17 cellular contexts compared by ENCODE assay signal in the genomic region with DNA sequence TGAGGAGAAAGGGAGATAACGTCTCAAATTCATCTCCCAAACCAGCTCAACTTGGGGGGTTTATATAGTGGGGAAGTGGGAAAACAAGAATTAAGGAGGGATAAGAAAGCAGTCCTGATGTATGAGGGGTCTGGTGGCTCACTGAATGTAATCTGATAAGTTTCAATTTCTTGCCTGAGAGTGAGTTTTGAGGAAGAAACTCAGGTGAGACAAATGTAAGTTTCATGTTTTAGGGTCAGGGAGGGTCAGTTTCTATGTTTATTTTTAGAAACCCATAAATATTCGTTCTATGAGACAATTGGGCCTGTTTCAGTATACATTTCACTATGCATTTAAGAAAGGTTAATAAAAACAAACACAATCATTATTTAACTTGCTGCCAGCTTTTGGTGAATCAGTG.
DNase-seq lines count a peak whose midpoint lies in the region; ATAC-seq and TF ChIP-seq lines count a peak whose summit lies in the region.
"Had no signal": no experiment of that assay in that cellular context is flagged by ENCODE, and none has a peak within 500 bp of the region (broad histone marks: within the 10 kb centered on the region; RNA-seq: fewer than 3 reads in every experiment).

No MANE protein-coding gene starts in this region.

- DNase-seq in PC-3 (no peak), NCI-H2196 (lab: John Stamatoyannopoulos, UW; ENCODE audit: unreplicated experiment) (no peak), anterior cingulate cortex (lab: John Stamatoyannopoulos, UW) (no peak), DMS 273 treated with DMSO at 0.1 percent for 48 hours (lab: John Stamatoyannopoulos, UW) (no peak)
- DNase-seq in activated T-cell treated with anti-CD3 and anti-CD28 coated beads, Interleukin-2, amount 50 U/mL, for 24 hours, result no peak
- DNase-seq: activated B cell treated with CpG ODN at 0.5 μM for 24 hours; H7; left cardiac atrium; MG63; retina; SK-N-SH; stimulated activated CD4-positive, alpha-beta T cell treated with anti-CD3 and anti-CD28 coated beads, Interleukin-4, amount 100 ng/mL, for 1 hour; stimulated activated naive B cell treated with anti-CD40 and anti-IgM and Interleukin-4, amounts not matched to agents 10 μg/mL and 1 μg/mL and 100 μg/mL, for 72 hours had no signal

- no peaks in the 10 kb centered on the region for H3K4me1 Mint-ChIP-seq in activated T-cell treated with anti-CD3 and anti-CD28 coated beads, Interleukin-2, amount 50 U/mL, for 24 hours (ENCODE audit: low read depth)
- H3K4me1 Mint-ChIP-seq: activated B cell treated with CpG ODN at 0.5 μM for 24 hours; stimulated activated naive B cell treated with anti-CD40 and anti-IgM and Interleukin-4, amounts not matched to agents 10 μg/mL and 1 μg/mL and 100 μg/mL, for 72 hours had no signal

- peaks cover 14% of the 10 kb centered on the region for H3K9me3 Mint-ChIP-seq in activated T-cell treated with anti-CD3 and anti-CD28 coated beads, Interleukin-2, amount 50 U/mL, for 24 hours
- H3K9me3 Mint-ChIP-seq: activated B cell treated with CpG ODN at 0.5 μM for 24 hours; stimulated activated naive B cell treated with anti-CD40 and anti-IgM and Interleukin-4, amounts not matched to agents 10 μg/mL and 1 μg/mL and 100 μg/mL, for 72 hours had no signal

- H3K9ac ChIP-seq in PC-3 (ENCODE audit: low read length), result no peak overlapping the region
- H3K9ac ChIP-seq: SK-N-SH had no signal

- TF ChIP-seq CTCF in PC-3 (conservative IDR thresholded peaks at IDR 0.05; ENCODE audit: low read depth, low read length), result no peak

- no peaks in the 10 kb centered on the region for H3F3A ChIP-seq in PC-3 (ENCODE audit: low read length, unreplicated experiment)

- H3K4me3 Mint-ChIP-seq in activated T-cell treated with anti-CD3 and anti-CD28 coated beads, Interleukin-2, amount 50 U/mL, for 24 hours, result no peak overlapping the region
- H3K4me3 Mint-ChIP-seq: activated B cell treated with CpG ODN at 0.5 μM for 24 hours; stimulated activated naive B cell treated with anti-CD40 and anti-IgM and Interleukin-4, amounts not matched to agents 10 μg/mL and 1 μg/mL and 100 μg/mL, for 72 hours had no signal

- H3K27ac ChIP-seq in PC-3 (ENCODE audit: low read length), result no peak overlapping the region
- H3K27ac ChIP-seq: hepatocyte had no signal

- POLR2A ChIA-PET in PC-3 (lab: Charles Lee; ENCODE audit: unreplicated experiment), result no interaction called here

- CTCF ChIA-PET in PC-3 (lab: Charles Lee), result no interaction called here

- H3K79me2 ChIP-seq in PC-3 (ENCODE audit: low read length), result no peaks in the 10 kb centered on the region
- H3K79me2 ChIP-seq: hepatocyte had no signal

- H3K27ac Mint-ChIP-seq in activated T-cell treated with anti-CD3 and anti-CD28 coated beads, Interleukin-2, amount 50 U/mL, for 24 hours, result no peak overlapping the region
- H3K27ac Mint-ChIP-seq: activated B cell treated with CpG ODN at 0.5 μM for 24 hours; stimulated activated naive B cell treated with anti-CD40 and anti-IgM and Interleukin-4, amounts not matched to agents 10 μg/mL and 1 μg/mL and 100 μg/mL, for 72 hours had no signal

- H3K27me3 ChIP-seq in PC-3 (ENCODE audit: low read length), result no peaks in the 10 kb centered on the region
- H3K27me3 ChIP-seq: hepatocyte, MG63 had no signal

- BruUV-seq in PC-3 (replicated peaks; lab: Mats Ljungman, UMichigan), result no TSS peak

- peak; percentile 70 for ATAC-seq in GM18519 (IDR thresholded peaks at IDR 0.05; ENCODE audit: low FRiP score, unreplicated experiment)
- ATAC-seq in GM21515 (IDR thresholded peaks at IDR 0.05; ENCODE audit: unreplicated experiment), result peak; percentile 74
- ATAC-seq in HG02981 (IDR thresholded peaks at IDR 0.05; ENCODE audit: unreplicated experiment), result peak; percentile 72
- ATAC-seq in PC-3, result no peak
- ATAC-seq: left cardiac atrium; stimulated activated naive B cell treated with anti-CD40 and anti-IgM and Interleukin-4, amounts not matched to agents 10 μg/mL and 1 μg/mL and 100 μg/mL, for 72 hours had no signal

- no peaks in the 10 kb centered on the region for H3K9me3 ChIP-seq in PC-3 (ENCODE audit: low read length)
- H3K9me3 ChIP-seq: MG63, SK-N-SH had no signal

- H3K36me3 Mint-ChIP-seq in activated T-cell treated with anti-CD3 and anti-CD28 coated beads, Interleukin-2, amount 50 U/mL, for 24 hours (ENCODE audit: low read depth), result no peaks in the 10 kb centered on the region
- H3K36me3 Mint-ChIP-seq: stimulated activated naive B cell treated with anti-CD40 and anti-IgM and Interleukin-4, amounts not matched to agents 10 μg/mL and 1 μg/mL and 100 μg/mL, for 72 hours had no signal

- no peaks in the 10 kb centered on the region for H3K9me2 ChIP-seq in PC-3 (replicated peaks; ENCODE audit: low read length)
- H3K9me2 ChIP-seq: SK-N-SH had no signal

- H3K4me2 ChIP-seq in PC-3 (ENCODE audit: low read length), result no peak overlapping the region
- H3K4me2 ChIP-seq: hepatocyte, SK-N-SH had no signal

- H3K27me3 Mint-ChIP-seq in activated T-cell treated with anti-CD3 and anti-CD28 coated beads, Interleukin-2, amount 50 U/mL, for 24 hours, result no peaks in the 10 kb centered on the region
- H3K27me3 Mint-ChIP-seq: activated B cell treated with CpG ODN at 0.5 μM for 24 hours had no signal

- H3K36me3 ChIP-seq in PC-3 (ENCODE audit: low read depth, low read length), result no peaks in the 10 kb centered on the region
- H3K36me3 ChIP-seq: MG63 had no signal

- no peaks in the 10 kb centered on the region for H4K20me1 ChIP-seq in PC-3 (ENCODE audit: low read length)

- peaks cover 10% of the 10 kb centered on the region; the same call in 1 of the 2 replicates for H3K4me1 ChIP-seq in PC-3 (ENCODE audit: insufficient read depth, low read length)

- H2AFZ ChIP-seq in PC-3 (ENCODE audit: low read length), result peak overlapping the region; percentile 2; the same call in 1 of the 2 replicates
- H2AFZ ChIP-seq: hepatocyte had no signal

- intact Hi-C loops in PC-3 (cut with micrococcal nuclease), result no loop called here

- no peak overlapping the region for H3K4me3 ChIP-seq in PC-3 (ENCODE audit: low read length)
- H3K4me3 ChIP-seq: hepatocyte, MG63 had no signal
